In genomic region chr1:33099290-33100118, GRCh38 we compare ENCODE assay signal across 8 cellular contexts. TPM values are rescaled to one million over a fixed set of nuclear protein-coding genes. Genes with fewer than 3 reads are reported as not detected.
DNase-seq lines count a peak whose midpoint lies in the region; ATAC-seq, FAIRE-seq and TF ChIP-seq lines count a peak whose summit lies in the region.

No MANE protein-coding gene starts in this region.

- ATAC-seq in HG02623 (IDR thresholded peaks at IDR 0.05; ENCODE audit: unreplicated experiment), result peak; percentile 37
- peak; percentile 99 for ATAC-seq in activated T-helper 17 cell treated with anti-CD3 and anti-CD28 coated beads, Interleukin-2, amount 50 U/mL, for 72 hours (replicated peaks)

- no peak for TF ChIP-seq CTCF in GM10266 (IDR thresholded peaks at IDR 0.05; ENCODE audit: control insufficient read depth, insufficient read depth, low read depth, missing control alignments)

- H3K27me3 Mint-ChIP-seq in activated T-helper 17 cell treated with anti-CD3 and anti-CD28 coated beads, Interleukin-2, amount 50 U/mL, for 72 hours, result no peaks in the 10 kb centered on the region

- DNase-seq in EH (ENCODE audit: low read depth) (peak; percentile 100), RCC 7860 (ENCODE audit: low spot score) (peak; percentile 100), hepatic stellate cell (ENCODE audit: low spot score) (peak; percentile 90), GM10266 (ENCODE audit: extremely low spot score) (no peak), C1 segment of cervical spinal cord (lab: John Stamatoyannopoulos, UW) (no peak)
- peak; percentile 43 for DNase-seq in stimulated activated CD8-positive, alpha-beta memory T cell treated with anti-CD3 and anti-CD28 coated beads, Interleukin-12 subunit alpha, Interleukin-12 subunit beta, amount 100 ng/mL, for 1 hour (ENCODE audit: low read depth)

- H3K9me3 Mint-ChIP-seq in activated T-helper 17 cell treated with anti-CD3 and anti-CD28 coated beads, Interleukin-2, amount 50 U/mL, for 72 hours, result no peaks in the 10 kb centered on the region

- peaks cover 23% of the 10 kb centered on the region for H3K4me1 Mint-ChIP-seq in activated T-helper 17 cell treated with anti-CD3 and anti-CD28 coated beads, Interleukin-2, amount 50 U/mL, for 72 hours

- peak overlapping the region; percentile 98 for H3K27ac Mint-ChIP-seq in activated T-helper 17 cell treated with anti-CD3 and anti-CD28 coated beads, Interleukin-2, amount 50 U/mL, for 72 hours

- H3K4me3 Mint-ChIP-seq in activated T-helper 17 cell treated with anti-CD3 and anti-CD28 coated beads, Interleukin-2, amount 50 U/mL, for 72 hours, result peak overlapping the region; percentile 89

- no peaks in the 10 kb centered on the region for H3K36me3 Mint-ChIP-seq in activated T-helper 17 cell treated with anti-CD3 and anti-CD28 coated beads, Interleukin-2, amount 50 U/mL, for 72 hours (ENCODE audit: low read depth)

- peak; percentile 99 for FAIRE-seq in RCC 7860 (lab: Jason Lieb, UNC)

RNA-seq across cellular contexts. Expression of gene AZIN2, which starts 18.6 kb away (rescaled TPM):
- total RNA-seq in activated T-helper 17 cell treated with anti-CD3 and anti-CD28 coated beads, Interleukin-2, amount 50 U/mL, for 72 hours, result 1 to 10 TPM; 3.4 to 3.7 TPM

Comparison
In these comparisons a context has a peak if more than half of its experiments do, and no peak if none do; other contexts are left out.
1. DNase-seq: peak in EH (single experiment), RCC 7860 (single experiment), hepatic stellate cell (single experiment) and stimulated activated CD8-positive, alpha-beta memory T cell treated with anti-CD3 and anti-CD28 coated beads, Interleukin-12 subunit alpha, Interleukin-12 subunit beta, amount 100 ng/mL, for 1 hour (single experiment); none in GM10266 (single experiment) and C1 segment of cervical spinal cord (0 of 14).